In genomic region chr16:4574919-4575705, GRCh38 we compare ENCODE assay signal across 17 cellular contexts. TPM values are rescaled to one million over a fixed set of nuclear protein-coding genes. Genes with fewer than 3 reads are reported as not detected.
A peak's percentile ranks its signal among the peaks of the same experiment; 100 is the strongest.
DNase-seq lines count a peak whose midpoint lies in the region; ATAC-seq, FAIRE-seq and TF ChIP-seq lines count a peak whose summit lies in the region.
"Had no signal": no experiment of that assay in that cellular context is flagged by ENCODE, and none has a peak within 500 bp of the region (broad histone marks: within the 10 kb centered on the region; RNA-seq: fewer than 3 reads in every experiment).

No MANE protein-coding gene starts in this region.

- TF ChIP-seq EP300 in A549 (IDR thresholded peaks at IDR 0.05): no peak

- no peak for FAIRE-seq in A549 (lab: Jason Lieb, UNC)
- FAIRE-seq: endothelial cell of umbilical vein had no signal

- TF ChIP-seq CTCF in A549 (IDR thresholded peaks at IDR 0.05) (no peak), GM12873 (IDR thresholded peaks at IDR 0.05; ENCODE audit: insufficient read depth, low read depth, low read length, missing control alignments) (peak; percentile 23), endodermal cell (conservative IDR thresholded peaks at IDR 0.05) (peak; percentile 50), coronary artery (IDR thresholded peaks at IDR 0.05) (no peak)

- H3K27ac ChIP-seq in A549 (no peak overlapping the region), endodermal cell (ENCODE audit: low read depth, low read length) (no peak overlapping the region), caudate nucleus (ENCODE audit: low read depth, low read length) (no peak overlapping the region), coronary artery (no peak overlapping the region)
- H3K27ac ChIP-seq: gastrocnemius medialis had no signal

- ATAC-seq in A549: peak; percentile 33 to 63; a peak in 3 of 6 replicates
- no peak for ATAC-seq in HG03095 (IDR thresholded peaks at IDR 0.05; ENCODE audit: unreplicated experiment)
- ATAC-seq: activated T-cell treated with anti-CD3 and anti-CD28 coated beads, Interleukin-2, amount 50 U/mL, for 4 hours; gastrocnemius medialis had no signal

- WGBS in A549 (ENCODE audit: missing lambda C conversion rate): 78% methylated on average over 6 of the region's 11 CpGs
- WGBS in endodermal cell (ENCODE audit: insufficient coverage in 1 of 2, insufficient read length in 1 of 2), 2 experiments: 84 to 86% methylated on average over 3 to 11 of the region's 11 CpGs

- H3K36me3 ChIP-seq in endodermal cell (ENCODE audit: control insufficient read depth, insufficient read depth, low read length): no peaks in the 10 kb centered on the region
- H3K36me3 ChIP-seq: gastrocnemius medialis had no signal

- peaks cover 6% of the 10 kb centered on the region for H3K4me1 ChIP-seq in A549
- H3K4me1 ChIP-seq in endodermal cell (ENCODE audit: control insufficient read depth, insufficient read depth, low read length): no peaks in the 10 kb centered on the region

- DNase-seq in A549 (ENCODE audit: low read depth in 1 of 2, low spot score in 1 of 2): no peak
- DNase-seq in NCI-H69 (lab: John Stamatoyannopoulos, UW): peak; percentile 25
- DNase-seq in endodermal cell: peak; percentile 81
- DNase-seq in stimulated activated CD4-positive, alpha-beta T cell treated with anti-CD3 and anti-CD28 coated beads, Interleukin-15, amount 100 ng/mL, for 24 hours: no peak
- DNase-seq in caudate nucleus (lab: John Stamatoyannopoulos, UW): no peak
- no peak for DNase-seq in coronary artery (ENCODE audit: low spot score)
- DNase-seq: activated CD4-positive, alpha-beta T cell treated with anti-CD3 and anti-CD28 coated beads, Interleukin-2, amount 10 ng/mL, durations not matched to agents 7 days and 5 days; activated T-cell treated with anti-CD3 and anti-CD28 coated beads, Interleukin-2, amount 50 U/mL, for 4 hours; cerebellar nuclear complex; COR-L47; gastrocnemius medialis; naive B cell; SIG-M5; T1000 had no signal

- no peaks in the 10 kb centered on the region for H3K4me1 Mint-ChIP-seq in endodermal cell
- H3K4me1 Mint-ChIP-seq: naive B cell had no signal

- no peaks in the 10 kb centered on the region for H3K27me3 ChIP-seq in endodermal cell (ENCODE audit: control insufficient read depth, insufficient read depth, low read length, poor library complexity, severe bottlenecking)
- H3K27me3 ChIP-seq: gastrocnemius medialis had no signal

- TF ChIP-seq RAD21 in A549 (conservative IDR thresholded peaks at IDR 0.05 in 1 of 2, IDR thresholded peaks at IDR 0.05 in 1 of 2): 0 out of 5 replicates have a peak, but pooled peaks of 1 of the 2 experiments have one; percentile 12

- H3K9ac ChIP-seq in endodermal cell (ENCODE audit: extremely low read depth, low read length, poor library complexity, severe bottlenecking): no peak overlapping the region

- POLR2A ChIA-PET in A549 (lab: Yijun Ruan, JAX): no interaction called here

- H3K4me3 ChIP-seq in A549 (no peak overlapping the region), endodermal cell (ENCODE audit: low read length) (no peak overlapping the region), coronary artery (no peak overlapping the region)
- H3K4me3 ChIP-seq: gastrocnemius medialis had no signal

- H3K9me3 ChIP-seq in A549 (no peaks in the 10 kb centered on the region), endodermal cell (ENCODE audit: control insufficient read depth, low read length) (no peaks in the 10 kb centered on the region)
- H3K9me3 ChIP-seq: gastrocnemius medialis had no signal

- H3K4me3 Mint-ChIP-seq in endodermal cell: no peak overlapping the region
- H3K4me3 Mint-ChIP-seq: activated CD4-positive, alpha-beta T cell treated with anti-CD3 and anti-CD28 coated beads, Interleukin-2, amount 10 ng/mL, durations not matched to agents 7 days and 5 days; activated T-cell treated with anti-CD3 and anti-CD28 coated beads, Interleukin-2, amount 50 U/mL, for 4 hours had no signal

- H3K27me3 Mint-ChIP-seq in endodermal cell (ENCODE audit: insufficient read depth): no peaks in the 10 kb centered on the region
- H3K27me3 Mint-ChIP-seq: activated CD4-positive, alpha-beta T cell treated with anti-CD3 and anti-CD28 coated beads, Interleukin-2, amount 10 ng/mL, durations not matched to agents 7 days and 5 days had no signal

- H3K4me2 ChIP-seq in A549: no peak overlapping the region

- CTCF ChIA-PET in A549 (lab: Yijun Ruan, JAX): interaction anchor here (0.6 to 1.6 kb wide), 5 partner anchors 10 to 446 kb away, joined by 3 to 12 read pairs (median 4); no protein-coding TSS in a partner anchor

- TF ChIP-seq POLR2A in A549 (IDR thresholded peaks at IDR 0.05; ENCODE audit: low read length): no peak

- no peaks in the 10 kb centered on the region for H3K36me3 Mint-ChIP-seq in endodermal cell (ENCODE audit: low read depth)
- H3K36me3 Mint-ChIP-seq: naive B cell had no signal

- no peak overlapping the region for H3K27ac Mint-ChIP-seq in endodermal cell
- H3K27ac Mint-ChIP-seq: activated CD4-positive, alpha-beta T cell treated with anti-CD3 and anti-CD28 coated beads, Interleukin-2, amount 10 ng/mL, durations not matched to agents 7 days and 5 days; naive B cell had no signal

- no peaks in the 10 kb centered on the region for H3K9me3 Mint-ChIP-seq in endodermal cell
- H3K9me3 Mint-ChIP-seq: activated CD4-positive, alpha-beta T cell treated with anti-CD3 and anti-CD28 coated beads, Interleukin-2, amount 10 ng/mL, durations not matched to agents 7 days and 5 days; activated T-cell treated with anti-CD3 and anti-CD28 coated beads, Interleukin-2, amount 50 U/mL, for 4 hours; naive B cell had no signal

TF ChIP-seq in A549, 52 proteins besides CTCF, POLR2A, EP300 and RAD21 (continues in another document):
- no peak for TF ChIP-seq ZSCAN20 (CRISPR knock-in tag; IDR thresholded peaks at IDR 0.05)
- no peak for TF ChIP-seq NFE2L2 (conservative IDR thresholded peaks at IDR 0.05; ENCODE audit: low read length)
- TF ChIP-seq MAX (IDR thresholded peaks at IDR 0.05): no peak
- no peak for TF ChIP-seq FOSL2 (IDR thresholded peaks at IDR 0.05)
- TF ChIP-seq FOSL2 (CRISPR knock-in tag; IDR thresholded peaks at IDR 0.05): no peak
- no peak for TF ChIP-seq HES2 (IDR thresholded peaks at IDR 0.05)
- no peak for TF ChIP-seq ZC3H11A (IDR thresholded peaks at IDR 0.05)
- no peak for TF ChIP-seq BCL3 (IDR thresholded peaks at IDR 0.05)
- TF ChIP-seq MYC (IDR thresholded peaks at IDR 0.05; ENCODE audit: borderline replicate concordance, low read length): no peak
- no peak for TF ChIP-seq MAZ (IDR thresholded peaks at IDR 0.05; ENCODE audit: borderline replicate concordance, low read depth, low read length)
- no peak for TF ChIP-seq SREBF2 (IDR thresholded peaks at IDR 0.05)

RNA-seq across cellular contexts. Expression of gene C16orf96, which starts 19.0 kb away (rescaled TPM):
- polyA plus RNA-seq in A549 (2011; rRNA removed): 0.03 TPM in 1 of 2 replicates, not detected in the other
- polyA plus RNA-seq in A549 (2012; cell fraction: cytosol; rRNA removed): 0.01 TPM in 2 replicates
- 0.02 and 0.04 TPM in 2 replicates for polyA plus RNA-seq in A549 (2012; cell fraction: nucleus; rRNA removed)
- polyA plus RNA-seq in A549 (2017; fragmentation: RNase III; extraction: RNeasy Plus Mini Kit Qiagen cat#74134 plus additional on column Dnase treatment): 0.01 to 0.03 TPM in 2 of 3 replicates, not detected in the other
- polyA minus RNA-seq in A549 (2011; rRNA and poly(A)+ RNA removed): not detected in 2 replicates
- total RNA-seq in endodermal cell: 1 to 10 TPM; 1.5 to 1.6 TPM
- 0.57 TPM for polyA plus RNA-seq in endodermal cell (2013, experiment 1 of 2)
- polyA plus RNA-seq in endodermal cell (2013, experiment 2 of 2): 0.70 TPM
- total RNA-seq: endothelial cell of umbilical vein had no signal
- polyA plus RNA-seq: endothelial cell of umbilical vein had no signal

RNA-seq across cellular contexts. Expression of gene CDIP1, which starts 36.5 kb away (rescaled TPM):
- 3.7 and 4.4 TPM in 2 replicates for polyA plus RNA-seq in A549 (2011; rRNA removed)
- 5.0 and 6.2 TPM in 2 replicates for polyA plus RNA-seq in A549 (2012; cell fraction: cytosol; rRNA removed)
- polyA plus RNA-seq in A549 (2012; cell fraction: nucleus; rRNA removed): 5.3 TPM in 2 replicates
- polyA plus RNA-seq in A549 (2017; fragmentation: RNase III; extraction: RNeasy Plus Mini Kit Qiagen cat#74134 plus additional on column Dnase treatment): 7.8 to 8.4 TPM (median 8.3 TPM) in 3 replicates
- polyA minus RNA-seq in A549 (2011; rRNA and poly(A)+ RNA removed): 2.6 and 3.7 TPM in 2 replicates
- total RNA-seq in endodermal cell: 10 to 100 TPM; 41.8 to 64.4 TPM
- polyA plus RNA-seq in endodermal cell (2013, experiment 1 of 2): 41.6 TPM
- 36.6 TPM for polyA plus RNA-seq in endodermal cell (2013, experiment 2 of 2)

RNA-seq across cellular contexts. Expression of gene UBALD1, which starts 39.6 kb away (rescaled TPM):
- polyA plus RNA-seq in A549 (2011; rRNA removed) (10.0 and 10.2 TPM in 2 replicates), A549 (2017; fragmentation: RNase III; extraction: RNeasy Plus Mini Kit Qiagen cat#74134 plus additional on column Dnase treatment) (33.2 to 36.6 TPM (median 34.1 TPM) in 3 replicates)
- 52.3 and 75.7 TPM in 2 replicates for polyA plus RNA-seq in A549 (2012; cell fraction: cytosol; rRNA removed)
- 126 and 212 TPM in 2 replicates for polyA plus RNA-seq in A549 (2012; cell fraction: nucleus; rRNA removed)
- 6.7 and 10.2 TPM in 2 replicates for polyA minus RNA-seq in A549 (2011; rRNA and poly(A)+ RNA removed)
- total RNA-seq in endodermal cell: 10 to 100 TPM; 46.8 to 49.6 TPM
- polyA plus RNA-seq in endodermal cell (2013, experiment 1 of 2): 28.8 TPM
- polyA plus RNA-seq in endodermal cell (2013, experiment 2 of 2): 24.7 TPM

RNA-seq across cellular contexts. Expression of gene MGRN1, which starts 49.5 kb away (rescaled TPM):
- polyA plus RNA-seq in A549 (2011; rRNA removed) (4.3 and 8.2 TPM in 2 replicates), A549 (2017; fragmentation: RNase III; extraction: RNeasy Plus Mini Kit Qiagen cat#74134 plus additional on column Dnase treatment) (28.2 to 30.6 TPM (median 29.9 TPM) in 3 replicates)
- 13.8 and 18.5 TPM in 2 replicates for polyA plus RNA-seq in A549 (2012; cell fraction: cytosol; rRNA removed)
- polyA plus RNA-seq in A549 (2012; cell fraction: nucleus; rRNA removed): 34.4 and 34.6 TPM in 2 replicates
- 10.7 and 16.5 TPM in 2 replicates for polyA minus RNA-seq in A549 (2011; rRNA and poly(A)+ RNA removed)
- total RNA-seq in endodermal cell: 10 to 100 TPM; 66.9 to 71.4 TPM
- 52.3 TPM for polyA plus RNA-seq in endodermal cell (2013, experiment 1 of 2)
- 45.0 TPM for polyA plus RNA-seq in endodermal cell (2013, experiment 2 of 2)

Comparison
In these comparisons a context has a peak if more than half of its experiments do, and no peak if none do; other contexts are left out.
1. DNase-seq: peak in NCI-H69 (single experiment) and endodermal cell (single experiment); none in A549 (0 of 2), stimulated activated CD4-positive, alpha-beta T cell treated with anti-CD3 and anti-CD28 coated beads, Interleukin-15, amount 100 ng/mL, for 24 hours (single experiment), caudate nucleus (0 of 61) and coronary artery (single experiment).
2. CTCF ChIP-seq: peak in GM12873 (single experiment) and endodermal cell (single experiment); none in A549 (single experiment) and coronary artery (single experiment).